1 cellular context compared by ENCODE assay signal in genomic region chr6:19892250-19892649, GRCh38.
TF ChIP-seq lines count a peak whose summit lies in the region.

No MANE protein-coding gene starts in this region.

TF ChIP-seq in WTC11, 78 proteins besides CTCF, POLR2A, EP300 and RAD21 (continued from another document):
- no peak for TF ChIP-seq ZNF263 (CRISPR knock-in tag; IDR thresholded peaks at IDR 0.05; ENCODE audit: low read depth)
- TF ChIP-seq AR (CRISPR knock-in tag; IDR thresholded peaks at IDR 0.05): no peak
- TF ChIP-seq ZNF121 (CRISPR knock-in tag; IDR thresholded peaks at IDR 0.05): no peak
- TF ChIP-seq, protein P1, sequence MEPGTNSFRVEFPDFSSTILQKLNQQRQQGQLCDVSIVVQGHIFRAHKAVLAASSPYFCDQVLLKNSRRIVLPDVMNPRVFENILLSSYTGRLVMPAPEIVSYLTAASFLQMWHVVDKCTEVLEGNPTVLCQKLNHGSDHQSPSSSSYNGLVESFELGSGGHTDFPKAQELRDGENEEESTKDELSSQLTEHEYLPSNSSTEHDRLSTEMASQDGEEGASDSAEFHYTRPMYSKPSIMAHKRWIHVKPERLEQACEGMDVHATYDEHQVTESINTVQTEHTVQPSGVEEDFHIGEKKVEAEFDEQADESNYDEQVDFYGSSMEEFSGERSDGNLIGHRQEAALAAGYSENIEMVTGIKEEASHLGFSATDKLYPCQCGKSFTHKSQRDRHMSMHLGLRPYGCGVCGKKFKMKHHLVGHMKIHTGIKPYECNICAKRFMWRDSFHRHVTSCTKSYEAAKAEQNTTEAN (CRISPR knock-in tag; IDR thresholded peaks at IDR 0.05): no peak
- no peak for TF ChIP-seq FOXJ3 (CRISPR knock-in tag; IDR thresholded peaks at IDR 0.05; ENCODE audit: borderline replicate concordance)
- no peak for TF ChIP-seq NFYB (CRISPR knock-in tag; conservative IDR thresholded peaks at IDR 0.05; ENCODE audit: low read depth)
- no peak for TF ChIP-seq ZNF396 (CRISPR knock-in tag; IDR thresholded peaks at IDR 0.05; ENCODE audit: borderline replicate concordance)
- TF ChIP-seq, protein P2, sequence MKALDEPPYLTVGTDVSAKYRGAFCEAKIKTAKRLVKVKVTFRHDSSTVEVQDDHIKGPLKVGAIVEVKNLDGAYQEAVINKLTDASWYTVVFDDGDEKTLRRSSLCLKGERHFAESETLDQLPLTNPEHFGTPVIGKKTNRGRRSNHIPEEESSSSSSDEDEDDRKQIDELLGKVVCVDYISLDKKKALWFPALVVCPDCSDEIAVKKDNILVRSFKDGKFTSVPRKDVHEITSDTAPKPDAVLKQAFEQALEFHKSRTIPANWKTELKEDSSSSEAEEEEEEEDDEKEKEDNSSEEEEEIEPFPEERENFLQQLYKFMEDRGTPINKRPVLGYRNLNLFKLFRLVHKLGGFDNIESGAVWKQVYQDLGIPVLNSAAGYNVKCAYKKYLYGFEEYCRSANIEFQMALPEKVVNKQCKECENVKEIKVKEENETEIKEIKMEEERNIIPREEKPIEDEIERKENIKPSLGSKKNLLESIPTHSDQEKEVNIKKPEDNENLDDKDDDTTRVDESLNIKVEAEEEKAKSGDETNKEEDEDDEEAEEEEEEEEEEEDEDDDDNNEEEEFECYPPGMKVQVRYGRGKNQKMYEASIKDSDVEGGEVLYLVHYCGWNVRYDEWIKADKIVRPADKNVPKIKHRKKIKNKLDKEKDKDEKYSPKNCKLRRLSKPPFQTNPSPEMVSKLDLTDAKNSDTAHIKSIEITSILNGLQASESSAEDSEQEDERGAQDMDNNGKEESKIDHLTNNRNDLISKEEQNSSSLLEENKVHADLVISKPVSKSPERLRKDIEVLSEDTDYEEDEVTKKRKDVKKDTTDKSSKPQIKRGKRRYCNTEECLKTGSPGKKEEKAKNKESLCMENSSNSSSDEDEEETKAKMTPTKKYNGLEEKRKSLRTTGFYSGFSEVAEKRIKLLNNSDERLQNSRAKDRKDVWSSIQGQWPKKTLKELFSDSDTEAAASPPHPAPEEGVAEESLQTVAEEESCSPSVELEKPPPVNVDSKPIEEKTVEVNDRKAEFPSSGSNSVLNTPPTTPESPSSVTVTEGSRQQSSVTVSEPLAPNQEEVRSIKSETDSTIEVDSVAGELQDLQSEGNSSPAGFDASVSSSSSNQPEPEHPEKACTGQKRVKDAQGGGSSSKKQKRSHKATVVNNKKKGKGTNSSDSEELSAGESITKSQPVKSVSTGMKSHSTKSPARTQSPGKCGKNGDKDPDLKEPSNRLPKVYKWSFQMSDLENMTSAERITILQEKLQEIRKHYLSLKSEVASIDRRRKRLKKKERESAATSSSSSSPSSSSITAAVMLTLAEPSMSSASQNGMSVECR (CRISPR knock-in tag; IDR thresholded peaks at IDR 0.05; ENCODE audit: borderline replicate concordance): no peak
- TF ChIP-seq SMAD4 (CRISPR knock-in tag; IDR thresholded peaks at IDR 0.05): no peak
- no peak for TF ChIP-seq TEAD1 (CRISPR knock-in tag; IDR thresholded peaks at IDR 0.05)
- TF ChIP-seq ZNF671 (CRISPR knock-in tag; IDR thresholded peaks at IDR 0.05): no peak
TF ChIP-seq in WTC11: peak in this region for 0.
